Comparison of ENCODE assay signal across 8 cellular contexts in genomic region chr5:36875789-36876388, GRCh38.
DNase-seq lines count a peak whose midpoint lies in the region; ATAC-seq and TF ChIP-seq lines count a peak whose summit lies in the region.

No MANE protein-coding gene starts in this region.

- WGBS in iPS DF 6.9 (ENCODE audit: insufficient coverage, insufficient read length), result no CpG with 5 or more reads among the region's 60 CpGs

- no peaks in the 10 kb centered on the region for H3K9me3 ChIP-seq in iPS DF 6.9 (ENCODE audit: control insufficient read depth, insufficient read depth, low read length)

- H3K4me3 ChIP-seq in iPS DF 6.9 (ENCODE audit: low read length), result peak overlapping the region; percentile 97
- H3K4me3 ChIP-seq in skeletal muscle cell (ENCODE audit: low read depth, low read length), result peak overlapping the region; percentile 86

- H3K4me1 ChIP-seq in iPS DF 6.9 (ENCODE audit: control insufficient read depth, insufficient read depth, low read length), result no peaks in the 10 kb centered on the region

- in situ Hi-C loops in GM13977 (cut with MboI; ENCODE audit: low pct_unique_long_range_greater_than_20kb, low sequenced_read_pairs, unreplicated experiment), result no loop called here

- H3K27me3 ChIP-seq in iPS DF 6.9 (ENCODE audit: control insufficient read depth, insufficient read depth, low read length), result no peaks in the 10 kb centered on the region

- peak; percentile 77 for DNase-seq in GM13977 (ENCODE audit: low spot score)
- peak; percentile 57 for DNase-seq in NCI-H146 treated with DMSO at 0.1 percent for 48 hours (lab: John Stamatoyannopoulos, UW; ENCODE audit: unreplicated experiment)
- DNase-seq in T-helper 9 cell, result peak; percentile 71
- peak; percentile 93 for DNase-seq in astrocyte of the hippocampus (ENCODE audit: low read depth, low spot score)
- no peak for DNase-seq in iPS DF 6.9 (ENCODE audit: low read depth, low spot score)
- DNase-seq in skeletal muscle cell (ENCODE audit: low read depth), result no peak
- no peak for DNase-seq in NCI-H1048 (lab: John Stamatoyannopoulos, UW)

- no peak overlapping the region for H3K27ac ChIP-seq in iPS DF 6.9 (ENCODE audit: low read length)

- H3K36me3 ChIP-seq in iPS DF 6.9 (ENCODE audit: control insufficient read depth, insufficient read depth, low read length), result no peaks in the 10 kb centered on the region

- peak; percentile 66 for TF ChIP-seq CTCF in GM13977 (IDR thresholded peaks at IDR 0.05; ENCODE audit: extremely low read depth, insufficient read depth, missing control alignments)

- peak; percentile 49 for ATAC-seq in HG02884 (IDR thresholded peaks at IDR 0.05; ENCODE audit: unreplicated experiment)

Comparison
In these comparisons a context has a peak if more than half of its experiments do, and no peak if none do; other contexts are left out.
1. DNase-seq: peak in GM13977 (single experiment), NCI-H146 treated with DMSO at 0.1 percent for 48 hours (single experiment), T-helper 9 cell (single experiment) and astrocyte of the hippocampus (single experiment); none in iPS DF 6.9 (single experiment), skeletal muscle cell (single experiment) and NCI-H1048 (single experiment).